Comparison of ENCODE assay signal across 8 cellular contexts in the genomic region with DNA sequence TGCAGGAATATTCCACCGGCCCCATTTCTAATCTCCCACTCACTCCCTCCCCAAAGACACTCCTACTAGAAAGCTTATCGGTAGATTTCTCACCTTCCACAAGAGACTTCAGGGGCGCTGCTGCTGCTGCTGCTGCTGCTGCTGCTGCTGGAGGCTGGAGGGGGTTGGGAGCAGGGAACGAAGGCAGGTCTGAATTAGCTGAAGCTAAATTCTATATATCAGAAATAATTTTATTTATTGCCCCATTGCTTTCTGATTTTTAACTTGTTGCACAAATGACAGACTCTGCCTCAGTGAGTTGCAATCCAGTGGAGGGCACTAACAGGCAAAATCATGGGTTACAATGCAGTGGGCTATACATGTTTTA. TPM values are rescaled to one million over a fixed set of nuclear protein-coding genes. Genes with fewer than 3 reads are reported as not detected.
DNase-seq lines count a peak whose midpoint lies in the region; FAIRE-seq and TF ChIP-seq lines count a peak whose summit lies in the region.

No MANE protein-coding gene starts in this region.

- no peaks in the 10 kb centered on the region for H3K4me1 ChIP-seq in HUES6 (ENCODE audit: control insufficient read depth, insufficient read depth, low read length)
- peaks cover 14 to 21% (median 20%) of the 10 kb centered on the region in 4 donors for H3K4me1 ChIP-seq in esophagus muscularis mucosa

- 6% methylated on average over 4 of the region's 4 CpGs for WGBS in esophagus muscularis mucosa

- no peaks in the 10 kb centered on the region for H3K9me3 Mint-ChIP-seq in T-helper 2 cell treated with Interferon-gamma antibody and Interleukin-4, amounts not matched to agents 5 μg/mL and 100 μg/mL, for 36 hours
- peaks cover 15% of the 10 kb centered on the region for H3K9me3 Mint-ChIP-seq in nephron progenitor cell

- TF ChIP-seq CTCF in AG09309 (IDR thresholded peaks at IDR 0.05; ENCODE audit: control insufficient read depth, insufficient read depth, low read depth, low read length, missing control alignments), result no peak
- peak in 1 of 3 experiments; percentile 13 for TF ChIP-seq CTCF in esophagus muscularis mucosa (IDR thresholded peaks at IDR 0.05)
- TF ChIP-seq CTCF in nephron progenitor cell (IDR thresholded peaks at IDR 0.05), result no peak

- H3K9ac ChIP-seq in HUES6 (ENCODE audit: low read length), result peak overlapping the region; percentile 32

- H3K27ac Mint-ChIP-seq in T-helper 2 cell treated with Interferon-gamma antibody and Interleukin-4, amounts not matched to agents 5 μg/mL and 100 μg/mL, for 36 hours, result no peak overlapping the region
- peak overlapping the region; percentile 19 for H3K27ac Mint-ChIP-seq in nephron progenitor cell

- H3K27ac ChIP-seq in HUES6 (ENCODE audit: low read depth, low read length) (no peak overlapping the region), esophagus muscularis mucosa (replicated peaks in 1 of 4) (peak overlapping the region; percentile 80 to 92 (median 82))

- H3K36me3 ChIP-seq in HUES6 (ENCODE audit: control insufficient read depth, insufficient read depth, low read length) (no peaks in the 10 kb centered on the region), esophagus muscularis mucosa (no peaks in the 10 kb centered on the region)

- H3K36me3 Mint-ChIP-seq in T-helper 2 cell treated with Interferon-gamma antibody and Interleukin-4, amounts not matched to agents 5 μg/mL and 100 μg/mL, for 36 hours (ENCODE audit: low read depth), result peaks cover 1% of the 10 kb centered on the region
- no peaks in the 10 kb centered on the region for H3K36me3 Mint-ChIP-seq in nephron progenitor cell (ENCODE audit: low read depth)

- DNase-seq in AG09309 (ENCODE audit: low read depth) (no peak), GM19239 (ENCODE audit: insufficient read length, low spot score) (no peak), esophagus muscularis mucosa (ENCODE audit: extremely low spot score) (no peak), nephron progenitor cell (peak; percentile 17), EL (no peak), GM19240 (ENCODE audit: insufficient read length, low spot score) (no peak)
- DNase-seq in T-helper 2 cell treated with Interferon-gamma antibody and Interleukin-4, amounts not matched to agents 5 μg/mL and 100 μg/mL, for 36 hours (ENCODE audit: low spot score), result no peak

- H3K4me3 ChIP-seq in AG09309 (ENCODE audit: control insufficient read depth, low read depth, low read length) (peak overlapping the region; percentile 45), HUES6 (ENCODE audit: low read depth, low read length) (peak overlapping the region; percentile 65), esophagus muscularis mucosa (peak overlapping the region; percentile 57 to 71 (median 60))

- TF ChIP-seq EP300 in esophagus muscularis mucosa (IDR thresholded peaks at IDR 0.05), result no peak

- FAIRE-seq in GM19239 (lab: Jason Lieb, UNC), result peak; percentile 45

- TF ChIP-seq POLR2A in esophagus muscularis mucosa (IDR thresholded peaks at IDR 0.05; ENCODE audit: low read depth), result no peak

- H3K27me3 ChIP-seq in HUES6 (ENCODE audit: control insufficient read depth, insufficient read depth, low read length), result peaks cover 36% of the 10 kb centered on the region
- H3K27me3 ChIP-seq in esophagus muscularis mucosa, result no peaks in the 10 kb centered on the region

- H3K9me3 ChIP-seq in HUES6 (ENCODE audit: control insufficient read depth, insufficient read depth, low read depth, low read length), result no peaks in the 10 kb centered on the region
- no peaks in the 10 kb centered on the region for H3K9me3 ChIP-seq in esophagus muscularis mucosa

- peaks cover 20% of the 10 kb centered on the region for H3K4me1 Mint-ChIP-seq in T-helper 2 cell treated with Interferon-gamma antibody and Interleukin-4, amounts not matched to agents 5 μg/mL and 100 μg/mL, for 36 hours (ENCODE audit: low read depth)
- peaks cover 8% of the 10 kb centered on the region for H3K4me1 Mint-ChIP-seq in nephron progenitor cell

- H3K4me3 Mint-ChIP-seq in T-helper 2 cell treated with Interferon-gamma antibody and Interleukin-4, amounts not matched to agents 5 μg/mL and 100 μg/mL, for 36 hours, result peak overlapping the region; percentile 85
- H3K4me3 Mint-ChIP-seq in nephron progenitor cell, result peak overlapping the region; percentile 88

- intact Hi-C loops in esophagus muscularis mucosa (cut with DNase I), result loop anchor here (2.0 to 5.0 kb wide), 3 partner anchors 26 to 108 kb away; a partner anchor contains a TSS

- peaks cover 41% of the 10 kb centered on the region for H3K27me3 Mint-ChIP-seq in T-helper 2 cell treated with Interferon-gamma antibody and Interleukin-4, amounts not matched to agents 5 μg/mL and 100 μg/mL, for 36 hours (ENCODE audit: low read depth)
- peaks cover 41% of the 10 kb centered on the region for H3K27me3 Mint-ChIP-seq in nephron progenitor cell (ENCODE audit: low read depth, poor library complexity)

RNA-seq across cellular contexts. Expression of a gene that starts 25.8 kb away (rescaled TPM):
- 100 to 1,000 TPM; 137 to 176 (median 154) TPM for total RNA-seq in esophagus muscularis mucosa
